ENCODE assay signal across 33 cellular contexts in genomic region chr14:70078329-70078728, GRCh38.
"Had no signal": no experiment of that assay in that cellular context is flagged by ENCODE, and none has a peak within 500 bp of the region (broad histone marks: within the 10 kb centered on the region; RNA-seq: fewer than 3 reads in every experiment).

No MANE protein-coding gene starts in this region.

- DNase-seq: activated B cell treated with CpG ODN at 0.5 μM for 24 hours; activated CD4-positive, alpha-beta memory T cell treated with anti-CD3 and anti-CD28 coated beads for 36 hours; activated CD4-positive, alpha-beta T cell treated with anti-CD3 and anti-CD28 coated beads for 4 hours; activated CD4-positive, alpha-beta T cell treated with anti-CD3 and anti-CD28 coated beads, Interleukin-2, amount 10 ng/mL, durations not matched to agents 24 days and 14 days; activated CD4-positive, alpha-beta T cell treated with anti-CD3 and anti-CD28 coated beads, Interleukin-2, amount 50 U/mL, for 1 hour; activated CD4-positive, alpha-beta T cell treated with anti-CD3 and anti-CD28 coated beads, Interleukin-2, amount 50 U/mL, for 4 hours; activated CD4-positive, CD25-positive, alpha-beta regulatory T cell treated with anti-CD3 and anti-CD28 coated beads, Interleukin-2, amount 50 U/mL, for 72 hours; activated CD8-positive, alpha-beta memory T cell treated with anti-CD3 and anti-CD28 coated beads, Interleukin-2, amount 50 U/mL, for 4 hours; activated CD8-positive, alpha-beta T cell treated with anti-CD3 and anti-CD28 coated beads for 36 hours; activated effector memory CD4-positive, alpha-beta T cell treated with anti-CD3 and anti-CD28 coated beads, Interleukin-2, amount 50 U/mL, for 16 hours; activated gamma-delta T cell treated with Interleukin-2 at 50 U/mL for 16 hours; activated naive CD4-positive, alpha-beta T cell; activated naive CD4-positive, alpha-beta T cell treated with anti-CD3 and anti-CD28 coated beads for 36 hours; activated naive CD4-positive, alpha-beta T cell treated with anti-CD3 and anti-CD28 coated beads, Interleukin-2, amount 50 U/mL, for 16 hours; activated naive CD8-positive, alpha-beta T cell treated with anti-CD3 and anti-CD28 coated beads for 36 hours; activated T-cell treated with anti-CD3 and anti-CD28 coated beads for 4 hours; activated T-cell treated with anti-CD3 and anti-CD28 coated beads, Interleukin-2, amount 50 U/mL, for 1 hour; activated T-cell treated with anti-CD3 and anti-CD28 coated beads, Interleukin-2, amount 50 U/mL, for 4 hours; activated T-cell treated with anti-CD3 and anti-CD28 coated beads, Interleukin-2, amount 50 U/mL, for 72 hours; adrenal gland; amniotic stem cell; aorta; body of pancreas; brain microvascular endothelial cell; central memory CD4-positive, alpha-beta T cell; T-helper 2 cell; T-helper 9 cell had no signal

- FAIRE-seq: astrocyte, TTC549 had no signal

- H3K9me3 ChIP-seq: adrenal gland, body of pancreas, breast epithelium had no signal

- H3K36me3 ChIP-seq: adrenal gland, brain microvascular endothelial cell, breast epithelium had no signal

- H3K4me3 ChIP-seq: adrenal gland, body of pancreas, breast epithelium had no signal

- ATAC-seq: activated CD8-positive, alpha-beta T cell treated with anti-CD3 and anti-CD28 coated beads for 36 hours; activated naive CD4-positive, alpha-beta T cell treated with anti-CD3 and anti-CD28 coated beads, Interleukin-2, amount 50 U/mL, for 72 hours; activated T-cell treated with anti-CD3 and anti-CD28 coated beads, Interleukin-2, amount 50 U/mL, for 4 hours; activated T-cell treated with anti-CD3 and anti-CD28 coated beads, Interleukin-2, amount 50 U/mL, for 72 hours; activated T-helper 17 cell treated with anti-CD3 and anti-CD28 coated beads, Interleukin-2, amount 50 U/mL, for 72 hours had no signal

- H3K27ac ChIP-seq: adrenal gland, brain microvascular endothelial cell, breast epithelium, VCaP had no signal

- H3K4me1 ChIP-seq: adrenal gland, breast epithelium had no signal

- H3K27me3 ChIP-seq: adrenal gland, body of pancreas, brain microvascular endothelial cell had no signal
